In the genomic region with DNA sequence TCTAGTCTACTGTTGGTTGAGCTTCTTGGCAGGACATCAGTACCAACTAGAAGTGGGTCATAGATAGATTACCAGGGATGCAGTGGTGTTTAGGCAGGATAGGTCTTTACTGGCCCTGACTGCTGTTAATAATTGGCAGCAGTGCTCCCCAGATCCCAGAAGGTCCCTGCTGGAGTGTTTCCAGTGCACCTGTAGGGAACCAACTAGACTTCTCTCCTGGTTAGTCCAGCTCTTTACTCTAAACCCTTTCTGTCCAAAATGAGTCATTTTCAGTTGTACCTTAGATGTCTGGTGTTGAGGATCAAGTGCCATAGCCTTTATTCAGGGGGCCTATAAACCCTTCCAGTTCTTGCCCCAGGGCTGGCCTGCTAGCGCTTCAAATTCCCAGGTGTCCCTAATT, we compare ENCODE assay signal across 20 cellular contexts. TPM values are rescaled to one million over a fixed set of nuclear protein-coding genes. Genes with fewer than 3 reads are reported as not detected.
A peak's percentile ranks its signal among the peaks of the same experiment; 100 is the strongest.
DNase-seq lines count a peak whose midpoint lies in the region; ATAC-seq and TF ChIP-seq lines count a peak whose summit lies in the region.
"Had no signal": no experiment of that assay in that cellular context is flagged by ENCODE, and none has a peak within 500 bp of the region (broad histone marks: within the 10 kb centered on the region; RNA-seq: fewer than 3 reads in every experiment).

No MANE protein-coding gene starts in this region.

- H3K27me3 ChIP-seq in heart left ventricle = no peaks in the 10 kb centered on the region
- H3K27me3 ChIP-seq in hepatocyte = no peaks in the 10 kb centered on the region
- no peaks in the 10 kb centered on the region for H3K27me3 ChIP-seq in mucosa of rectum (ENCODE audit: control insufficient read depth in 2 of 2, insufficient read depth in 2 of 2, low read length in 2 of 2)
- H3K27me3 ChIP-seq: neural progenitor cell, vagina had no signal

- H3K9me3 ChIP-seq in heart left ventricle (no peaks in the 10 kb centered on the region), hepatocyte (ENCODE audit: low read depth) (no peaks in the 10 kb centered on the region), mucosa of rectum (ENCODE audit: control insufficient read depth in 2 of 2, low read length in 2 of 2) (no peaks in the 10 kb centered on the region)
- H3K9me3 ChIP-seq: psoas muscle, vagina had no signal

- TF ChIP-seq POLR2A in heart left ventricle (IDR thresholded peaks at IDR 0.05) = no peak

- no peak overlapping the region for H3K4me2 ChIP-seq in hepatocyte
- H3K4me2 ChIP-seq: neural progenitor cell had no signal

- H3K9me2 ChIP-seq in hepatocyte (replicated peaks; ENCODE audit: insufficient read depth) = no peaks in the 10 kb centered on the region

- H3K79me2 ChIP-seq in hepatocyte = peaks cover 20% of the 10 kb centered on the region

- H3K4me3 ChIP-seq in heart left ventricle = no peak overlapping the region
- H3K4me3 ChIP-seq in hepatocyte = no peak overlapping the region
- H3K4me3 ChIP-seq in mucosa of rectum (ENCODE audit: low read length in 2 of 2) = no peak overlapping the region
- H3K4me3 ChIP-seq: neural progenitor cell, psoas muscle, skin epidermis, vagina had no signal

- H3K36me3 ChIP-seq in heart left ventricle = peaks cover 0 to 91% (median 86%) of the 10 kb centered on the region in 9 donors
- H3K36me3 ChIP-seq in hepatocyte (replicated peaks; ENCODE audit: insufficient read depth, low read depth) = no peaks in the 10 kb centered on the region
- peaks cover 62 to 73% of the 10 kb centered on the region in 2 donors for H3K36me3 ChIP-seq in mucosa of rectum (ENCODE audit: control insufficient read depth in 2 of 2, insufficient read depth in 2 of 2, low read length in 2 of 2)
- H3K36me3 ChIP-seq: neural progenitor cell had no signal

- H2AFZ ChIP-seq in hepatocyte = no peak overlapping the region
- H2AFZ ChIP-seq: neural progenitor cell had no signal

- 94 to 100% (median 99%) methylated on average over 1 of the region's 1 CpG for WGBS in heart left ventricle, 4 donors
- WGBS in hepatocyte (ENCODE audit: low lambda C conversion rate, missing lambda C conversion rate) = 79% methylated on average over 1 of the region's 1 CpG

- peaks cover 3% of the 10 kb centered on the region for H4K20me1 ChIP-seq in hepatocyte (ENCODE audit: insufficient read depth, poor library complexity, severe bottlenecking)

- TF ChIP-seq CTCF in heart left ventricle (IDR thresholded peaks at IDR 0.05) = no peak
- no peak for TF ChIP-seq CTCF in hepatocyte (IDR thresholded peaks at IDR 0.05; ENCODE audit: poor library complexity)

- H3K27ac ChIP-seq in heart left ventricle (peak overlapping the region in 6 of 12 donors; percentile 2 to 35 (median 10)), hepatocyte (peak overlapping the region; percentile 88), mucosa of rectum (ENCODE audit: low read depth in 2 of 2, low read length in 2 of 2) (peak overlapping the region; percentile 70 to 72)
- H3K27ac ChIP-seq: psoas muscle, skin epidermis had no signal

- H3K9ac ChIP-seq in mucosa of rectum (ENCODE audit: low read depth in 1 of 2, low read length in 2 of 2) = peak overlapping the region in 1 of 2 donors; percentile 14
- H3K9ac ChIP-seq: neural progenitor cell had no signal

- intact Hi-C loops in cardiac septum (cut with DNase I) = no loop called here
- intact Hi-C loops in heart left ventricle (cut with DNase I) = loop anchor here in 1 of 10 donors (5.0 kb wide), 1 partner anchor 46 kb away; no protein-coding TSS in a partner anchor

- DNase-seq in cardiac septum (ENCODE audit: low spot score) = peak; percentile 6
- DNase-seq in heart left ventricle = no peak
- no peak for DNase-seq in hepatocyte (ENCODE audit: low spot score)
- no peak for DNase-seq in effector CD8-positive, alpha-beta T cell (lab: John Stamatoyannopoulos, UW)
- DNase-seq: activated naive CD8-positive, alpha-beta T cell treated with anti-CD3 and anti-CD28 coated beads, Interleukin-2, amount 10 ng/mL, durations not matched to agents 7 days and 5 days; CD4-positive, CD25-positive, alpha-beta regulatory T cell; DMS153; GOT3; hippocampal formation; KG1; MV-4-11; NCI-H1694 treated with DMSO at 0.1 percent for 48 hours had no signal

- ATAC-seq in heart left ventricle (no peak), GM21381 (IDR thresholded peaks at IDR 0.05; ENCODE audit: unreplicated experiment) (no peak), HG03354 (IDR thresholded peaks at IDR 0.05; ENCODE audit: poor library complexity, severe bottlenecking, unreplicated experiment) (no peak), GM21526 (IDR thresholded peaks at IDR 0.05; ENCODE audit: low FRiP score, unreplicated experiment) (no peak)

- peaks cover 0 to 31% (median 16%) of the 10 kb centered on the region in 12 donors for H3K4me1 ChIP-seq in heart left ventricle
- H3K4me1 ChIP-seq in hepatocyte (ENCODE audit: insufficient read depth) = peaks cover 31% of the 10 kb centered on the region
- peaks cover 23 to 26% of the 10 kb centered on the region in 2 donors for H3K4me1 ChIP-seq in mucosa of rectum (ENCODE audit: control insufficient read depth in 2 of 2, insufficient read depth in 2 of 2, low read length in 2 of 2)

RNA-seq across cellular contexts. Expression of a gene that starts 8.7 kb away (rescaled TPM):
- total RNA-seq in cardiac septum (46.9 TPM), heart left ventricle (10 to 100 TPM; 37.4 to 99.8 (median 48.7) TPM), hepatocyte (92.5 and 101 TPM in 2 replicates)
- polyA plus RNA-seq in heart left ventricle (10 to 100 TPM; 19.9 to 69.4 TPM), hepatocyte (49.0 and 56.6 TPM in 2 replicates)

RNA-seq across cellular contexts. Expression of a gene that starts 15.1 kb away (rescaled TPM):
- total RNA-seq in cardiac septum (11.5 TPM), heart left ventricle (10 to 100 TPM in 3 of 9 donors, 1 to 10 TPM in 6; 6.4 to 14.8 (median 7.9) TPM), hepatocyte (112 and 122 TPM in 2 replicates)
- polyA plus RNA-seq in heart left ventricle (1 to 10 TPM; 5.9 to 6.7 TPM), hepatocyte (96.3 and 106 TPM in 2 replicates)

RNA-seq across cellular contexts. Expression of a gene that starts 23.9 kb away (rescaled TPM):
- total RNA-seq in cardiac septum = 156 TPM
- total RNA-seq in heart left ventricle = 100 to 1,000 TPM; 126 to 331 (median 191) TPM
- 100 to 1,000 TPM; 156 to 436 TPM for polyA plus RNA-seq in heart left ventricle
- 57.1 and 61.9 TPM in 2 replicates for total RNA-seq in hepatocyte
- polyA plus RNA-seq in hepatocyte = 63.2 and 81.5 TPM in 2 replicates

RNA-seq across cellular contexts. Expression of a gene that starts 24.0 kb away (rescaled TPM):
- 60.1 TPM for total RNA-seq in cardiac septum
- total RNA-seq in heart left ventricle = 10 to 100 TPM; 41.0 to 73.2 (median 51.7) TPM
- polyA plus RNA-seq in heart left ventricle = 10 to 100 TPM; 22.4 to 73.2 TPM
- 53.1 and 54.2 TPM in 2 replicates for total RNA-seq in hepatocyte
- polyA plus RNA-seq in hepatocyte = 53.7 and 56.1 TPM in 2 replicates
